Comparison of ENCODE assay signal across 1 cellular context in genomic region chr1:85200870-85201339, GRCh38.
A peak's percentile ranks its signal among the peaks of the same experiment; 100 is the strongest.
TF ChIP-seq lines count a peak whose summit lies in the region.

Gene SYDE2, minus strand, starts transcription at chr1:85201016. Its CDS starts 20 bp downstream, at chr1:85200996.

TF ChIP-seq in K562, 482 proteins besides CTCF, POLR2A, EP300 and RAD21 (continued from another document and continues in another):
- TF ChIP-seq CHD7 (IDR thresholded peaks at IDR 0.05; ENCODE audit: low read depth, low read length): no peak
- no peak for TF ChIP-seq ZBTB12 (CRISPR knock-in tag; IDR thresholded peaks at IDR 0.05)
- TF ChIP-seq ZNF263 (CRISPR knock-in tag; IDR thresholded peaks at IDR 0.05; ENCODE audit: borderline replicate concordance): peak; percentile 96
- peak; percentile 80 for TF ChIP-seq ZBTB7A (IDR thresholded peaks at IDR 0.05; ENCODE audit: borderline replicate concordance, control insufficient read depth, low read depth, low read length)
- peak; percentile 19; the same call in 1 of the 2 replicates for TF ChIP-seq ETS1 (conservative IDR thresholded peaks at IDR 0.05; ENCODE audit: control insufficient read depth, low read depth, low read length)
- TF ChIP-seq ZBTB49 (CRISPR knock-in tag; IDR thresholded peaks at IDR 0.05; ENCODE audit: borderline replicate concordance): no peak
- TF ChIP-seq EGR1 (conservative IDR thresholded peaks at IDR 0.05): peak; percentile 98
- no peak for TF ChIP-seq DLX4 (CRISPR knock-in tag; IDR thresholded peaks at IDR 0.05)
- TF ChIP-seq RBFOX2 (IDR thresholded peaks at IDR 0.05; ENCODE audit: low read depth, low read length): peak; percentile 94
- TF ChIP-seq KDM1A (IDR thresholded peaks at IDR 0.05): no peak
- no peak for TF ChIP-seq CREB3 (tag; conservative IDR thresholded peaks at IDR 0.05; ENCODE audit: low read depth)
- no peak for TF ChIP-seq FOXP1 (CRISPR knock-in tag; IDR thresholded peaks at IDR 0.05)
- 0 out of 2 replicates have a peak, but pooled peaks have one; percentile 34 for TF ChIP-seq ELF4 (CRISPR knock-in tag; IDR thresholded peaks at IDR 0.05)
- no peak for TF ChIP-seq CBX2 (IDR thresholded peaks at IDR 0.05; ENCODE audit: insufficient read depth, low read length, poor library complexity, severe bottlenecking)
- TF ChIP-seq NR2C2 (CRISPR knock-in tag; IDR thresholded peaks at IDR 0.05): no peak
- TF ChIP-seq NR2C2 (tag; IDR thresholded peaks at IDR 0.05): peak; percentile 78
- TF ChIP-seq JUND (IDR thresholded peaks at IDR 0.05; ENCODE audit: borderline replicate concordance, low read depth, low read length): peak; percentile 30; the same call in 1 of the 2 replicates
- TF ChIP-seq JUND (tag; IDR thresholded peaks at IDR 0.05; ENCODE audit: borderline replicate concordance, low read depth, low read length): no peak; the same call in 2 of the 3 replicates
- 0 out of 2 replicates have a peak, but pooled peaks have one; percentile 14 for TF ChIP-seq POLR2H (tag; IDR thresholded peaks at IDR 0.05; ENCODE audit: low read depth)
- TF ChIP-seq ZBTB17 (CRISPR knock-in tag; IDR thresholded peaks at IDR 0.05): no peak
- 0 out of 2 replicates have a peak, but pooled peaks have one; percentile 57 for TF ChIP-seq ZNF282 (CRISPR knock-in tag; IDR thresholded peaks at IDR 0.05)
- TF ChIP-seq PHF8 (IDR thresholded peaks at IDR 0.05; ENCODE audit: borderline replicate concordance, low read length): peak; percentile 74; the same call in 1 of the 2 replicates
- peak; percentile 91; the same call in 1 of the 2 replicates for TF ChIP-seq SMAD4 (CRISPR knock-in tag; conservative IDR thresholded peaks at IDR 0.05)
- TF ChIP-seq YY1 (IDR thresholded peaks at IDR 0.05; ENCODE audit: borderline replicate concordance in 1 of 3, control insufficient read depth in 1 of 3, extremely low read depth in 1 of 3, insufficient read depth in 3 of 3, insufficient read length in 1 of 3, insufficient replicate concordance in 2 of 3, low read depth in 1 of 3, low read length in 2 of 3): peak in 1 of 3 experiments; percentile 30
- 0 out of 2 replicates have a peak, but pooled peaks have one; percentile 11 for TF ChIP-seq CHD2 (IDR thresholded peaks at IDR 0.05; ENCODE audit: low read depth, low read length)
- peak; percentile 75 for TF ChIP-seq HMGN3 (IDR thresholded peaks at IDR 0.05; ENCODE audit: borderline replicate concordance, extremely low read depth, insufficient read length, low read depth, low read length)
- TF ChIP-seq CREM (IDR thresholded peaks at IDR 0.05; ENCODE audit: low read depth): peak; percentile 38; the same call in 1 of the 2 replicates
- TF ChIP-seq HINFP (tag; conservative IDR thresholded peaks at IDR 0.05; ENCODE audit: low read depth): 0 out of 2 replicates have a peak, but pooled peaks have one; percentile 8
- TF ChIP-seq NR4A1 (CRISPR knock-in tag; IDR thresholded peaks at IDR 0.05): 0 out of 2 replicates have a peak, but pooled peaks have one; percentile 55
- no peak for TF ChIP-seq NR4A1 (tag; IDR thresholded peaks at IDR 0.05)
- peak; percentile 59 for TF ChIP-seq GMEB1 (CRISPR knock-in tag; IDR thresholded peaks at IDR 0.05)
- TF ChIP-seq ZNF79 (CRISPR knock-in tag; IDR thresholded peaks at IDR 0.05; ENCODE audit: low read depth): no peak
- TF ChIP-seq ZNF740 (CRISPR knock-in tag; IDR thresholded peaks at IDR 0.05): no peak
- TF ChIP-seq ZNF740 (tag; IDR thresholded peaks at IDR 0.05): no peak
